Comparison of ENCODE assay signal across 1 cellular context in genomic region chr1:188425687-188426086, GRCh38.
TF ChIP-seq lines count a peak whose summit lies in the region.

No MANE protein-coding gene starts in this region.

TF ChIP-seq in GM23338, 12 proteins besides CTCF, POLR2A, EP300 and RAD21 (continued from another document):
- TF ChIP-seq ZNF462 (CRISPR knock-in tag; IDR thresholded peaks at IDR 0.05) (no peak), ZNF331 (CRISPR knock-in tag; IDR thresholded peaks at IDR 0.05; ENCODE audit: low read depth) (no peak), ETS1 (IDR thresholded peaks at IDR 0.05) (no peak), NANOG (IDR thresholded peaks at IDR 0.05; ENCODE audit: borderline replicate concordance) (no peak)
